In the genomic region with DNA sequence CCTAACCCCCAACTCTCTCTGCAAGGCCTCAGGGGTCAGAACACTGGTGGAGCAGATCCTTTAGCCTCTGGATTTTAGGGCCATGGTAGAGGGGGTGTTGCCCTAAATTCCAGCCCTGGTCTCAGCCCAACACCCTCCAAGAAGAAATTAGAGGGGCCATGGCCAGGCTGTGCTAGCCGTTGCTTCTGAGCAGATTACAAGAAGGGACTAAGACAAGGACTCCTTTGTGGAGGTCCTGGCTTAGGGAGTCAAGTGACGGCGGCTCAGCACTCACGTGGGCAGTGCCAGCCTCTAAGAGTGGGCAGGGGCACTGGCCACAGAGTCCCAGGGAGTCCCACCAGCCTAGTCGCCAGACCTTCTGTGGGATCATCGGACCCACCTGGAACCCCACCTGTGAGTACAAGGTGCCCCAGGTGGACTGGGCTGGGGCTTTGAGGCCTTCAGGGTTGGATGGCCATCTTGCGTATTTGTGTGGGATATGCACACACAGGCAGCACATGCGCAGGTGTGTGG, we compare ENCODE assay signal across 9 cellular contexts. TPM values are rescaled to one million over a fixed set of nuclear protein-coding genes. Genes with fewer than 3 reads are reported as not detected.
DNase-seq lines count a peak whose midpoint lies in the region; ATAC-seq and TF ChIP-seq lines count a peak whose summit lies in the region.
"Had no signal": no experiment of that assay in that cellular context is flagged by ENCODE, and none has a peak within 500 bp of the region (broad histone marks: within the 10 kb centered on the region; RNA-seq: fewer than 3 reads in every experiment).

Gene BEST1 (plus strand): TSS at position 317 of the 513 bp plus-strand sequence. CDS start 1,456 bp downstream, outside the sequence.

- H3K27ac Mint-ChIP-seq in CD4-positive, alpha-beta memory T cell = peak within 1 kb of the TSS in 4 of 7 donors; percentile 17 to 76 (median 47)
- H3K27ac Mint-ChIP-seq in WTC11 = no peak within 1 kb of the TSS

- H3K27me3 ChIP-seq in CD4-positive, alpha-beta memory T cell (ENCODE audit: insufficient read depth, low read length) = no peaks in the 10 kb centered on the region
- H3K27me3 ChIP-seq in SJSA1 (replicated peaks) = no peaks in the 10 kb centered on the region

- no peak within 1 kb of the TSS for H3K27ac ChIP-seq in CD4-positive, alpha-beta memory T cell (ENCODE audit: low read depth, low read length)
- H3K27ac ChIP-seq in SJSA1 = peak within 1 kb of the TSS; percentile 43
- H3K27ac ChIP-seq: parathyroid adenoma had no signal

- H3K9me3 Mint-ChIP-seq in CD4-positive, alpha-beta memory T cell = no peaks in the 10 kb centered on the region
- H3K9me3 Mint-ChIP-seq in WTC11 = no peaks in the 10 kb centered on the region

- CTCF ChIA-PET in CD4-positive, alpha-beta memory T cell (lab: Charles Lee; ENCODE audit: partially characterized antibody) = interaction anchor here (0.9 to 8.4 kb wide), 7 partner anchors 10 to 1086 kb away, joined by 3 to 132 read pairs (median 5); no protein-coding TSS in a partner anchor
- CTCF ChIA-PET in WTC11 (lab: Charles Lee) = interaction anchor here (0.6 to 10.3 kb wide), 16 partner anchors 10 to 158 kb away, joined by 3 to 685 read pairs (median 4); no protein-coding TSS in a partner anchor

- intact Hi-C loops in CD4-positive, alpha-beta memory T cell (cut with micrococcal nuclease) = no loop called here
- intact Hi-C loops in posterior cingulate gyrus (cut with DNase I) = no loop called here

- POLR2A ChIA-PET in CD4-positive, alpha-beta memory T cell (lab: Charles Lee; ENCODE audit: partially characterized antibody) = interaction anchor here (1.2 to 1.8 kb wide), 2 partner anchors 17 to 18 kb away, joined by 5 read pairs; partner anchors contain the start of gene FTH1
- POLR2A ChIA-PET in WTC11 (lab: Charles Lee) = interaction anchor here (0.7 to 2.5 kb wide), 12 partner anchors 9 to 132 kb away, joined by 3 to 26 read pairs (median 8); partner anchors contain the start of genes FTH1 and RAB3IL1

- no peaks in the 10 kb centered on the region for H3K4me1 Mint-ChIP-seq in CD4-positive, alpha-beta memory T cell
- peaks cover 7% of the 10 kb centered on the region for H3K4me1 Mint-ChIP-seq in WTC11

- no peak for ATAC-seq in WTC11

- H3K9me3 ChIP-seq in CD4-positive, alpha-beta memory T cell (ENCODE audit: control insufficient read depth in 1 of 2, low read length in 2 of 2) = no peaks in the 10 kb centered on the region
- H3K9me3 ChIP-seq in SJSA1 (replicated peaks) = no peaks in the 10 kb centered on the region

- no peaks in the 10 kb centered on the region for H3K4me1 ChIP-seq in CD4-positive, alpha-beta memory T cell (ENCODE audit: insufficient read depth, low read length)
- H3K4me1 ChIP-seq in SJSA1 (replicated peaks) = peaks cover 22% of the 10 kb centered on the region
- H3K4me1 ChIP-seq: parathyroid adenoma had no signal

- no peak within 1 kb of the TSS for H3K4me3 ChIP-seq in CD4-positive, alpha-beta memory T cell (ENCODE audit: low read length in 2 of 2)
- H3K4me3 ChIP-seq in SJSA1 = no peak within 1 kb of the TSS
- H3K4me3 ChIP-seq in fibroblast of villous mesenchyme (ENCODE audit: low read depth, low read length) = peak within 1 kb of the TSS; percentile 18

- no peaks in the 10 kb centered on the region for H3K36me3 Mint-ChIP-seq in CD4-positive, alpha-beta memory T cell
- no peaks in the 10 kb centered on the region for H3K36me3 Mint-ChIP-seq in WTC11

- no peak within 1 kb of the TSS for H3K4me3 Mint-ChIP-seq in CD4-positive, alpha-beta memory T cell
- no peak within 1 kb of the TSS for H3K4me3 Mint-ChIP-seq in WTC11

- no peaks in the 10 kb centered on the region for H3K36me3 ChIP-seq in CD4-positive, alpha-beta memory T cell (ENCODE audit: insufficient read depth, low read length)
- H3K36me3 ChIP-seq in SJSA1 = no peaks in the 10 kb centered on the region

- DNase-seq in CD4-positive, alpha-beta memory T cell = no peak
- peak in 1 of 2 experiments; percentile 36 for DNase-seq in SJSA1 (ENCODE audit: low read depth in 1 of 2, low spot score in 2 of 2)
- DNase-seq in fibroblast of villous mesenchyme (ENCODE audit: low read depth) = no peak
- peak in 7 of 10 donors; percentile 55 to 95 (median 73) for DNase-seq in posterior cingulate gyrus
- DNase-seq in SK-N-DZ (ENCODE audit: low spot score) = no peak
- DNase-seq in WTC11 (ENCODE audit: low spot score) = no peak
- DNase-seq in activated CD8-positive, alpha-beta memory T cell treated with anti-CD3 and anti-CD28 coated beads, Interleukin-2, amount 50 U/mL, for 48 hours = no peak
- DNase-seq in NCI-H2029 (lab: John Stamatoyannopoulos, UW) = no peak

- TF ChIP-seq CTCF in fibroblast of villous mesenchyme (IDR thresholded peaks at IDR 0.05; ENCODE audit: insufficient read depth, low read depth, low read length) (no peak), WTC11 (IDR thresholded peaks at IDR 0.05) (no peak)

- peaks cover 2 to 8% of the 10 kb centered on the region in 2 donors for H3K27me3 Mint-ChIP-seq in CD4-positive, alpha-beta memory T cell
- peaks cover 15% of the 10 kb centered on the region for H3K27me3 Mint-ChIP-seq in WTC11 (ENCODE audit: low read depth)

TF ChIP-seq in WTC11, 78 proteins besides CTCF, POLR2A, EP300 and RAD21:
- no peak for TF ChIP-seq ZSCAN18 (CRISPR knock-in tag; IDR thresholded peaks at IDR 0.05)
- TF ChIP-seq, protein P1, sequence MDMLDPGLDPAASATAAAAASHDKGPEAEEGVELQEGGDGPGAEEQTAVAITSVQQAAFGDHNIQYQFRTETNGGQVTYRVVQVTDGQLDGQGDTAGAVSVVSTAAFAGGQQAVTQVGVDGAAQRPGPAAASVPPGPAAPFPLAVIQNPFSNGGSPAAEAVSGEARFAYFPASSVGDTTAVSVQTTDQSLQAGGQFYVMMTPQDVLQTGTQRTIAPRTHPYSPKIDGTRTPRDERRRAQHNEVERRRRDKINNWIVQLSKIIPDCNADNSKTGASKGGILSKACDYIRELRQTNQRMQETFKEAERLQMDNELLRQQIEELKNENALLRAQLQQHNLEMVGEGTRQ (CRISPR knock-in tag; IDR thresholded peaks at IDR 0.05) = no peak
- no peak for TF ChIP-seq NR3C1 (CRISPR knock-in tag; conservative IDR thresholded peaks at IDR 0.05; ENCODE audit: low read depth)
- no peak for TF ChIP-seq GTF2I (CRISPR knock-in tag; conservative IDR thresholded peaks at IDR 0.05)
- no peak for TF ChIP-seq MLX (CRISPR knock-in tag; IDR thresholded peaks at IDR 0.05)

RNA-seq across cellular contexts. Expression of gene BEST1, which starts in this region (rescaled TPM):
- total RNA-seq in CD4-positive, alpha-beta memory T cell = under 1 TPM; 0.26 to 0.50 TPM
- 1 to 10 TPM; 1.3 TPM for polyA plus RNA-seq in CD4-positive, alpha-beta memory T cell
- 0.74 TPM in 1 of 2 replicates, not detected in the other for total RNA-seq in SJSA1 (2014; rRNA removed; shearing (Covaris generic))
- total RNA-seq in fibroblast of villous mesenchyme (3.0 and 3.2 TPM in 2 replicates), WTC11 (2021) (0.17 to 0.32 TPM (median 0.21 TPM) in 3 replicates)
- 0.90 and 1.5 TPM in 2 replicates for polyA plus RNA-seq in SK-N-DZ (2014; cell fraction: cytosol; rRNA removed)
- polyA plus RNA-seq in SK-N-DZ (2014; cell fraction: nucleus; rRNA removed) = 5.9 and 6.9 TPM in 2 replicates

Comparison
In these comparisons a context has a peak if more than half of its experiments do, and no peak if none do; other contexts are left out.
1. DNase-seq: peak in posterior cingulate gyrus (7 of 10); none in CD4-positive, alpha-beta memory T cell (0 of 5), fibroblast of villous mesenchyme (single experiment), SK-N-DZ (single experiment), WTC11 (single experiment), activated CD8-positive, alpha-beta memory T cell treated with anti-CD3 and anti-CD28 coated beads, Interleukin-2, amount 50 U/mL, for 48 hours (single experiment) and NCI-H2029 (single experiment).